ENCODE assay signal across 1 cellular context in the genomic region with DNA sequence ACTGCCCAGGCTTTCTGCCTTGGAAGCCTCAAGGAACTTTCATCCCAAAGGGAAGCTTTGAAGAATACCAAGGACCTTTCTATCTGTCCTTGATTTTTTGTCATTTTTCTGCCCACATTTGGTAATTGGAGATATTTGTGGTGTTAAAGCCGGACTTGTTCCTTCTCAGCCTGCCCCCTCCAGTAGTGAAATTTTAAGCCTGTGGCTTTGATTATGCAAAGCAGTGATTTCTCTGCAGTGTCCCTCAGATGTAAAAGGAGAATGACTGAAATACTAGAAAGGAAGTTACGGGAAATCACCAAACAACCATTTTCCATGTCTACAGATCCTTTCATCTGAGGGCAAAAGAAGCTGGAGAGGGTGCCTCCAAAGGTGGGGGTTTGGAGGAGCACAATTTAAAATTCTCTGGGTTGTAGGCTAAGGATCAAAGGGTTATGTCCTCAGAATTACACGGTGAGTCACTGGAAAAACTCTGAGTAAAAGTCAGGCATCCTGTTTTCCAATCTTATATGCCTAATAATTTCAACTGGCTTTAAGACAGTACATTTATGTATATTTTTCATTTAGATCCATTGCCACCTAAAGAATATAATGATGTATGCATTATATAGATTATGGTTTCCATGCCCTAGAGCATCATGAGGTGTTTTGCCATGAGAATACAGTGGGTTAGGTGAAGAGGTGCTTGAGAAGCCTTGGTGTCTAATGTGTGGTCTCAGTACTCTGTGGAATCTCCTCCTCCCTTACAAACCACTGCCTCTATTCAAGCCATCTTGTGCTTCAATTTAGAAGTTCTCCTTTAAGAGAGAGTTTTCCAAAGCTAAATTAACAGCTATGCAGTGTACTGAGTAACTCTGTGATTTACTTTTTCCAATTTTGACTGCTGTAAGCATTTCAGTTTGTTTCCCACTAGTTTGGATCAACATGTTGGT.
TF ChIP-seq lines count a peak whose summit lies in the region.

No MANE protein-coding gene starts in this region.

TF ChIP-seq in HepG2, 621 proteins besides CTCF, POLR2A, EP300 and RAD21 (continued from another document):
- TF ChIP-seq MAZ (IDR thresholded peaks at IDR 0.05; ENCODE audit: borderline replicate concordance, low read depth, low read length): no peak
- no peak for TF ChIP-seq MAZ (CRISPR knock-in tag; IDR thresholded peaks at IDR 0.05; ENCODE audit: low read depth)
- TF ChIP-seq MTF2 (CRISPR knock-in tag; IDR thresholded peaks at IDR 0.05; ENCODE audit: borderline replicate concordance): no peak
- TF ChIP-seq, protein P1, sequence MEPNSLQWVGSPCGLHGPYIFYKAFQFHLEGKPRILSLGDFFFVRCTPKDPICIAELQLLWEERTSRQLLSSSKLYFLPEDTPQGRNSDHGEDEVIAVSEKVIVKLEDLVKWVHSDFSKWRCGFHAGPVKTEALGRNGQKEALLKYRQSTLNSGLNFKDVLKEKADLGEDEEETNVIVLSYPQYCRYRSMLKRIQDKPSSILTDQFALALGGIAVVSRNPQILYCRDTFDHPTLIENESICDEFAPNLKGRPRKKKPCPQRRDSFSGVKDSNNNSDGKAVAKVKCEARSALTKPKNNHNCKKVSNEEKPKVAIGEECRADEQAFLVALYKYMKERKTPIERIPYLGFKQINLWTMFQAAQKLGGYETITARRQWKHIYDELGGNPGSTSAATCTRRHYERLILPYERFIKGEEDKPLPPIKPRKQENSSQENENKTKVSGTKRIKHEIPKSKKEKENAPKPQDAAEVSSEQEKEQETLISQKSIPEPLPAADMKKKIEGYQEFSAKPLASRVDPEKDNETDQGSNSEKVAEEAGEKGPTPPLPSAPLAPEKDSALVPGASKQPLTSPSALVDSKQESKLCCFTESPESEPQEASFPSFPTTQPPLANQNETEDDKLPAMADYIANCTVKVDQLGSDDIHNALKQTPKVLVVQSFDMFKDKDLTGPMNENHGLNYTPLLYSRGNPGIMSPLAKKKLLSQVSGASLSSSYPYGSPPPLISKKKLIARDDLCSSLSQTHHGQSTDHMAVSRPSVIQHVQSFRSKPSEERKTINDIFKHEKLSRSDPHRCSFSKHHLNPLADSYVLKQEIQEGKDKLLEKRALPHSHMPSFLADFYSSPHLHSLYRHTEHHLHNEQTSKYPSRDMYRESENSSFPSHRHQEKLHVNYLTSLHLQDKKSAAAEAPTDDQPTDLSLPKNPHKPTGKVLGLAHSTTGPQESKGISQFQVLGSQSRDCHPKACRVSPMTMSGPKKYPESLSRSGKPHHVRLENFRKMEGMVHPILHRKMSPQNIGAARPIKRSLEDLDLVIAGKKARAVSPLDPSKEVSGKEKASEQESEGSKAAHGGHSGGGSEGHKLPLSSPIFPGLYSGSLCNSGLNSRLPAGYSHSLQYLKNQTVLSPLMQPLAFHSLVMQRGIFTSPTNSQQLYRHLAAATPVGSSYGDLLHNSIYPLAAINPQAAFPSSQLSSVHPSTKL (CRISPR knock-in tag; IDR thresholded peaks at IDR 0.05): peak; percentile 52; the same call in 1 of the 2 replicates
- TF ChIP-seq NCOA2 (CRISPR knock-in tag; IDR thresholded peaks at IDR 0.05): peak; percentile 29; the same call in 1 of the 2 replicates
- TF ChIP-seq RXRB (CRISPR knock-in tag; IDR thresholded peaks at IDR 0.05; ENCODE audit: borderline replicate concordance): peak; percentile 64
- TF ChIP-seq, protein P2, sequence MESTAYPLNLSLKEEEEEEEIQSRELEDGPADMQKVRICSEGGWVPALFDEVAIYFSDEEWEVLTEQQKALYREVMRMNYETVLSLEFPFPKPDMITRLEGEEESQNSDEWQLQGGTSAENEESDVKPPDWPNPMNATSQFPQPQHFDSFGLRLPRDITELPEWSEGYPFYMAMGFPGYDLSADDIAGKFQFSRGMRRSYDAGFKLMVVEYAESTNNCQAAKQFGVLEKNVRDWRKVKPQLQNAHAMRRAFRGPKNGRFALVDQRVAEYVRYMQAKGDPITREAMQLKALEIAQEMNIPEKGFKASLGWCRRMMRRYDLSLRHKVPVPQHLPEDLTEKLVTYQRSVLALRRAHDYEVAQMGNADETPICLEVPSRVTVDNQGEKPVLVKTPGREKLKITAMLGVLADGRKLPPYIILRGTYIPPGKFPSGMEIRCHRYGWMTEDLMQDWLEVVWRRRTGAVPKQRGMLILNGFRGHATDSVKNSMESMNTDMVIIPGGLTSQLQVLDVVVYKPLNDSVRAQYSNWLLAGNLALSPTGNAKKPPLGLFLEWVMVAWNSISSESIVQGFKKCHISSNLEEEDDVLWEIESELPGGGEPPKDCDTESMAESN (CRISPR knock-in tag; conservative IDR thresholded peaks at IDR 0.05): no peak
- TF ChIP-seq, protein P3, sequence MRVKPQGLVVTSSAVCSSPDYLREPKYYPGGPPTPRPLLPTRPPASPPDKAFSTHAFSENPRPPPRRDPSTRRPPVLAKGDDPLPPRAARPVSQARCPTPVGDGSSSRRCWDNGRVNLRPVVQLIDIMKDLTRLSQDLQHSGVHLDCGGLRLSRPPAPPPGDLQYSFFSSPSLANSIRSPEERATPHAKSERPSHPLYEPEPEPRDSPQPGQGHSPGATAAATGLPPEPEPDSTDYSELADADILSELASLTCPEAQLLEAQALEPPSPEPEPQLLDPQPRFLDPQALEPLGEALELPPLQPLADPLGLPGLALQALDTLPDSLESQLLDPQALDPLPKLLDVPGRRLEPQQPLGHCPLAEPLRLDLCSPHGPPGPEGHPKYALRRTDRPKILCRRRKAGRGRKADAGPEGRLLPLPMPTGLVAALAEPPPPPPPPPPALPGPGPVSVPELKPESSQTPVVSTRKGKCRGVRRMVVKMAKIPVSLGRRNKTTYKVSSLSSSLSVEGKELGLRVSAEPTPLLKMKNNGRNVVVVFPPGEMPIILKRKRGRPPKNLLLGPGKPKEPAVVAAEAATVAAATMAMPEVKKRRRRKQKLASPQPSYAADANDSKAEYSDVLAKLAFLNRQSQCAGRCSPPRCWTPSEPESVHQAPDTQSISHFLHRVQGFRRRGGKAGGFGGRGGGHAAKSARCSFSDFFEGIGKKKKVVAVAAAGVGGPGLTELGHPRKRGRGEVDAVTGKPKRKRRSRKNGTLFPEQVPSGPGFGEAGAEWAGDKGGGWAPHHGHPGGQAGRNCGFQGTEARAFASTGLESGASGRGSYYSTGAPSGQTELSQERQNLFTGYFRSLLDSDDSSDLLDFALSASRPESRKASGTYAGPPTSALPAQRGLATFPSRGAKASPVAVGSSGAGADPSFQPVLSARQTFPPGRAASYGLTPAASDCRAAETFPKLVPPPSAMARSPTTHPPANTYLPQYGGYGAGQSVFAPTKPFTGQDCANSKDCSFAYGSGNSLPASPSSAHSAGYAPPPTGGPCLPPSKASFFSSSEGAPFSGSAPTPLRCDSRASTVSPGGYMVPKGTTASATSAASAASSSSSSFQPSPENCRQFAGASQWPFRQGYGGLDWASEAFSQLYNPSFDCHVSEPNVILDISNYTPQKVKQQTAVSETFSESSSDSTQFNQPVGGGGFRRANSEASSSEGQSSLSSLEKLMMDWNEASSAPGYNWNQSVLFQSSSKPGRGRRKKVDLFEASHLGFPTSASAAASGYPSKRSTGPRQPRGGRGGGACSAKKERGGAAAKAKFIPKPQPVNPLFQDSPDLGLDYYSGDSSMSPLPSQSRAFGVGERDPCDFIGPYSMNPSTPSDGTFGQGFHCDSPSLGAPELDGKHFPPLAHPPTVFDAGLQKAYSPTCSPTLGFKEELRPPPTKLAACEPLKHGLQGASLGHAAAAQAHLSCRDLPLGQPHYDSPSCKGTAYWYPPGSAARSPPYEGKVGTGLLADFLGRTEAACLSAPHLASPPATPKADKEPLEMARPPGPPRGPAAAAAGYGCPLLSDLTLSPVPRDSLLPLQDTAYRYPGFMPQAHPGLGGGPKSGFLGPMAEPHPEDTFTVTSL (CRISPR knock-in tag; IDR thresholded peaks at IDR 0.05; ENCODE audit: borderline replicate concordance): peak; percentile 38; the same call in 1 of the 2 replicates
- no peak for TF ChIP-seq ZKSCAN8 (CRISPR knock-in tag; IDR thresholded peaks at IDR 0.05; ENCODE audit: borderline replicate concordance)
- no peak for TF ChIP-seq ZSCAN29 (CRISPR knock-in tag; conservative IDR thresholded peaks at IDR 0.05)
- TF ChIP-seq TCF7 (IDR thresholded peaks at IDR 0.05; ENCODE audit: low read depth): peak; percentile 64; the same call in 1 of the 2 replicates
- TF ChIP-seq RFX3 (CRISPR knock-in tag; IDR thresholded peaks at IDR 0.05): no peak
- no peak for TF ChIP-seq TP53 (CRISPR knock-in tag; conservative IDR thresholded peaks at IDR 0.05)
- no peak for TF ChIP-seq NFIC (IDR thresholded peaks at IDR 0.05; ENCODE audit: low read length)
